Comparison of ENCODE assay signal across 36 cellular contexts in the genomic region with DNA sequence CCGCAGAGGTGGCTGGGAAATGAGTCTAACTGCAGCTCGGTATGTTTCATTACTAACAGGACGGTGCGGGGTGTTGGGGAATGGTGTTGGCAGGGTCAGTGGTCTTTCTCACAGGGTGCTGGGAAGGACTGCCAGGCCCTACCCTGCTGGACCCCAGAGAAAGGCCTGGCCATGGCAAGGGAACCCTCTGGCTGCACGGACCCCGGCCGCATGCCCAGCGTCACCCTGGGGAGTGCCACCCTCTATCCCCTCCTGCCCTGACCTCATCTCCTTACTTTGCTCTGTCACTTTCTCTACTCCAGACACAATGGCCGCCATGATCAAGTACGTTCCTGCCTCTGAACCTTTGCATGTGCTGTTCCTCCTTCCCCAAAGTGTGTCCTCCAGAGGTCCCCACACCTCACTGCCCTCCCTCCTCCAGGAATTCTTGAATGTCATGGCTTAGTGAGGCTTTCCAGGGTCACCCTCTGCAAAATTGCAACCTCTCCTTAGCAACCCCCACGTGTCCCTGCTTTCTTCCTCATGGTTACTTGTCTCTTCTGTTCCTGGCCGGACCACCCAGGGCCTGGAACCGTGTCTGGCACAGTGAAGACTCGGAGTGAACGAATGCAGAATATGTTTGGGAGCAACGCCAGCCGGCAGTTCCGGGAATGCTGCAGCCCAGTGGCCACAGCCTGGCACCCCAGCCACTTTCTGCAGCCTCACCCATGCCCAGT. TPM values are rescaled to one million over a fixed set of nuclear protein-coding genes. Genes with fewer than 3 reads are reported as not detected.
"Had no signal": no experiment of that assay in that cellular context is flagged by ENCODE, and none has a peak within 500 bp of the region (broad histone marks: within the 10 kb centered on the region; RNA-seq: fewer than 3 reads in every experiment).

No MANE protein-coding gene starts in this region.

- H3K9me3 ChIP-seq: ascending aorta, breast epithelium, colonic mucosa, esophagus squamous epithelium, gastroesophageal sphincter had no signal

- ATAC-seq: activated CD4-positive, alpha-beta T cell treated with anti-CD3 and anti-CD28 coated beads for 36 hours; activated CD8-positive, alpha-beta memory T cell treated with anti-CD3 and anti-CD28 coated beads, Interleukin-2, amount 10 ng/mL, durations not matched to agents 7 days and 5 days; activated CD8-positive, alpha-beta T cell treated with anti-CD3 and anti-CD28 coated beads, Interleukin-2, amount 10 ng/mL, durations not matched to agents 7 days and 5 days; activated naive CD4-positive, alpha-beta T cell treated with anti-CD3 and anti-CD28 coated beads, Interleukin-2, amount 50 U/mL, for 72 hours; effector memory CD8-positive, alpha-beta T cell; gastroesophageal sphincter had no signal

- H3K27me3 ChIP-seq: ascending aorta, breast epithelium, cardiac muscle cell, colonic mucosa, dorsolateral prefrontal cortex, esophagus squamous epithelium had no signal

- H3K27ac ChIP-seq: ascending aorta, breast epithelium, cardiac muscle cell, colonic mucosa, dorsolateral prefrontal cortex, esophagus squamous epithelium, gastroesophageal sphincter had no signal

- H3K27ac Mint-ChIP-seq: activated CD4-positive, alpha-beta memory T cell treated with anti-CD3 and anti-CD28 coated beads for 36 hours; activated CD4-positive, alpha-beta T cell treated with anti-CD3 and anti-CD28 coated beads for 36 hours; activated CD4-positive, alpha-beta T cell treated with anti-CD3 and anti-CD28 coated beads, Interleukin-2, amount 10 ng/mL, durations not matched to agents 24 days and 14 days; activated CD8-positive, alpha-beta memory T cell treated with anti-CD3 and anti-CD28 coated beads, Interleukin-2, amount 10 ng/mL, durations not matched to agents 7 days and 5 days; activated CD8-positive, alpha-beta T cell treated with anti-CD3 and anti-CD28 coated beads, Interleukin-2, amount 10 ng/mL, durations not matched to agents 7 days and 5 days; activated naive CD4-positive, alpha-beta T cell treated with anti-CD3 and anti-CD28 coated beads, Interleukin-2, amount 10 ng/mL, durations not matched to agents 7 days and 5 days; activated naive CD4-positive, alpha-beta T cell treated with anti-CD3 and anti-CD28 coated beads, Interleukin-2, amount 50 U/mL, for 72 hours; activated naive CD8-positive, alpha-beta T cell treated with anti-CD3 and anti-CD28 coated beads, Interleukin-2, amount 10 ng/mL, durations not matched to agents 7 days and 5 days; activated T-helper 1 cell treated with anti-CD3 and anti-CD28 coated beads, Interleukin-12 subunit alpha, Interleukin-12 subunit beta, Interleukin-2, Interleukin-4 antibody, amounts not matched to agents 30 ng/mL and 10 ng/mL and 1 ng/mL, durations not matched to agents 14 hours and 24 hours and 36 hours; brain; dendritic cell treated with granulocyte-macrophage colony-stimulating factor and Interleukin-4, amounts not matched to agents 40 ng/mL and 50 ng/mL, for 4 days; effector memory CD8-positive, alpha-beta T cell had no signal

- DNase-seq: activated CD4-positive, alpha-beta memory T cell treated with anti-CD3 and anti-CD28 coated beads for 36 hours; activated CD4-positive, alpha-beta T cell treated with anti-CD3 and anti-CD28 coated beads for 36 hours; activated CD4-positive, alpha-beta T cell treated with anti-CD3 and anti-CD28 coated beads, Interleukin-2, amount 10 ng/mL, durations not matched to agents 24 days and 14 days; activated CD4-positive, CD25-positive, alpha-beta regulatory T cell; activated CD4-positive, CD25-positive, alpha-beta regulatory T cell treated with anti-CD3 and anti-CD28 coated beads, Interleukin-2, amount 50 U/mL, for 72 hours; activated CD8-positive, alpha-beta memory T cell treated with anti-CD3 and anti-CD28 coated beads, Interleukin-2, amount 10 ng/mL, durations not matched to agents 7 days and 5 days; activated CD8-positive, alpha-beta memory T cell treated with anti-CD3 and anti-CD28 coated beads, Interleukin-2, amount 50 U/mL, for 4 hours; activated CD8-positive, alpha-beta T cell treated with anti-CD3 and anti-CD28 coated beads, Interleukin-2, amount 10 ng/mL, durations not matched to agents 7 days and 5 days; activated gamma-delta T cell; activated naive CD4-positive, alpha-beta T cell; activated naive CD4-positive, alpha-beta T cell treated with anti-CD3 and anti-CD28 coated beads, Interleukin-2, amount 10 ng/mL, durations not matched to agents 7 days and 5 days; activated naive CD8-positive, alpha-beta T cell treated with anti-CD3 and anti-CD28 coated beads, Interleukin-2, amount 10 ng/mL, durations not matched to agents 7 days and 5 days; activated T-cell treated with anti-CD3 and anti-CD28 coated beads, Interleukin-2, amount 50 U/mL, for 1 hour; activated T-cell treated with anti-CD3 and anti-CD28 coated beads, Interleukin-2, amount 50 U/mL, for 48 hours; central memory CD4-positive, alpha-beta T cell; cerebellar nuclear complex; colonic mucosa; dorsolateral prefrontal cortex; effector memory CD8-positive, alpha-beta T cell; erythroblast; esophagus squamous epithelium; foreskin melanocyte; T-helper 1 cell; T-helper 2 cell had no signal

- H3K4me3 ChIP-seq: ascending aorta, breast epithelium, cardiac muscle cell, colonic mucosa, dorsolateral prefrontal cortex, esophagus squamous epithelium, gastroesophageal sphincter had no signal

- H3K4me1 Mint-ChIP-seq: activated CD4-positive, alpha-beta T cell treated with anti-CD3 and anti-CD28 coated beads, Interleukin-2, amount 10 ng/mL, durations not matched to agents 24 days and 14 days; activated CD8-positive, alpha-beta memory T cell treated with anti-CD3 and anti-CD28 coated beads, Interleukin-2, amount 10 ng/mL, durations not matched to agents 7 days and 5 days; activated naive CD4-positive, alpha-beta T cell treated with anti-CD3 and anti-CD28 coated beads, Interleukin-2, amount 10 ng/mL, durations not matched to agents 7 days and 5 days; activated naive CD8-positive, alpha-beta T cell treated with anti-CD3 and anti-CD28 coated beads, Interleukin-2, amount 10 ng/mL, durations not matched to agents 7 days and 5 days had no signal

- H3K27me3 Mint-ChIP-seq: activated CD4-positive, alpha-beta memory T cell treated with anti-CD3 and anti-CD28 coated beads for 36 hours; activated CD4-positive, alpha-beta T cell treated with anti-CD3 and anti-CD28 coated beads for 36 hours; activated CD4-positive, alpha-beta T cell treated with anti-CD3 and anti-CD28 coated beads, Interleukin-2, amount 10 ng/mL, durations not matched to agents 24 days and 14 days; activated CD8-positive, alpha-beta memory T cell treated with anti-CD3 and anti-CD28 coated beads, Interleukin-2, amount 10 ng/mL, durations not matched to agents 7 days and 5 days; activated naive CD4-positive, alpha-beta T cell treated with anti-CD3 and anti-CD28 coated beads, Interleukin-2, amount 10 ng/mL, durations not matched to agents 7 days and 5 days; activated naive CD8-positive, alpha-beta T cell treated with anti-CD3 and anti-CD28 coated beads, Interleukin-2, amount 10 ng/mL, durations not matched to agents 7 days and 5 days; brain; dendritic cell treated with granulocyte-macrophage colony-stimulating factor and Interleukin-4, amounts not matched to agents 40 ng/mL and 50 ng/mL, for 4 days had no signal

- H3K36me3 Mint-ChIP-seq: activated CD4-positive, alpha-beta memory T cell treated with anti-CD3 and anti-CD28 coated beads for 36 hours; activated CD8-positive, alpha-beta memory T cell treated with anti-CD3 and anti-CD28 coated beads, Interleukin-2, amount 10 ng/mL, durations not matched to agents 7 days and 5 days; activated naive CD4-positive, alpha-beta T cell treated with anti-CD3 and anti-CD28 coated beads, Interleukin-2, amount 10 ng/mL, durations not matched to agents 7 days and 5 days; activated naive CD4-positive, alpha-beta T cell treated with anti-CD3 and anti-CD28 coated beads, Interleukin-2, amount 50 U/mL, for 72 hours; activated naive CD8-positive, alpha-beta T cell treated with anti-CD3 and anti-CD28 coated beads, Interleukin-2, amount 10 ng/mL, durations not matched to agents 7 days and 5 days; brain had no signal

- H3K9me3 Mint-ChIP-seq: activated CD4-positive, alpha-beta T cell treated with anti-CD3 and anti-CD28 coated beads, Interleukin-2, amount 10 ng/mL, durations not matched to agents 24 days and 14 days; activated naive CD4-positive, alpha-beta T cell treated with anti-CD3 and anti-CD28 coated beads, Interleukin-2, amount 10 ng/mL, durations not matched to agents 7 days and 5 days; activated naive CD4-positive, alpha-beta T cell treated with anti-CD3 and anti-CD28 coated beads, Interleukin-2, amount 50 U/mL, for 72 hours; activated naive CD8-positive, alpha-beta T cell treated with anti-CD3 and anti-CD28 coated beads, Interleukin-2, amount 10 ng/mL, durations not matched to agents 7 days and 5 days; activated T-helper 1 cell treated with anti-CD3 and anti-CD28 coated beads, Interleukin-12 subunit alpha, Interleukin-12 subunit beta, Interleukin-2, Interleukin-4 antibody, amounts not matched to agents 30 ng/mL and 10 ng/mL and 1 ng/mL, durations not matched to agents 14 hours and 24 hours and 36 hours; dendritic cell treated with granulocyte-macrophage colony-stimulating factor and Interleukin-4, amounts not matched to agents 40 ng/mL and 50 ng/mL, for 4 days; effector memory CD8-positive, alpha-beta T cell had no signal

- H3K4me3 Mint-ChIP-seq: activated CD4-positive, alpha-beta memory T cell treated with anti-CD3 and anti-CD28 coated beads for 36 hours; activated CD4-positive, alpha-beta T cell treated with anti-CD3 and anti-CD28 coated beads for 36 hours; activated CD4-positive, alpha-beta T cell treated with anti-CD3 and anti-CD28 coated beads, Interleukin-2, amount 10 ng/mL, durations not matched to agents 24 days and 14 days; activated CD8-positive, alpha-beta memory T cell treated with anti-CD3 and anti-CD28 coated beads, Interleukin-2, amount 10 ng/mL, durations not matched to agents 7 days and 5 days; activated CD8-positive, alpha-beta T cell treated with anti-CD3 and anti-CD28 coated beads, Interleukin-2, amount 10 ng/mL, durations not matched to agents 7 days and 5 days; activated naive CD4-positive, alpha-beta T cell treated with anti-CD3 and anti-CD28 coated beads, Interleukin-2, amount 10 ng/mL, durations not matched to agents 7 days and 5 days; activated naive CD8-positive, alpha-beta T cell treated with anti-CD3 and anti-CD28 coated beads, Interleukin-2, amount 10 ng/mL, durations not matched to agents 7 days and 5 days; activated T-helper 1 cell treated with anti-CD3 and anti-CD28 coated beads, Interleukin-12 subunit alpha, Interleukin-12 subunit beta, Interleukin-2, Interleukin-4 antibody, amounts not matched to agents 30 ng/mL and 10 ng/mL and 1 ng/mL, durations not matched to agents 14 hours and 24 hours and 36 hours; brain; dendritic cell treated with granulocyte-macrophage colony-stimulating factor and Interleukin-4, amounts not matched to agents 40 ng/mL and 50 ng/mL, for 4 days; effector memory CD8-positive, alpha-beta T cell had no signal

- H3K36me3 ChIP-seq: ascending aorta, breast epithelium, cardiac muscle cell, colonic mucosa, esophagus squamous epithelium, gastroesophageal sphincter had no signal

- H3K4me1 ChIP-seq: ascending aorta, breast epithelium, colonic mucosa, esophagus squamous epithelium, gastroesophageal sphincter had no signal

RNA-seq across cellular contexts. Expression of a gene that starts 15.2 kb away (rescaled TPM):
- total RNA-seq: activated CD4-positive, alpha-beta T cell treated with anti-CD3 and anti-CD28 coated beads, Interleukin-2, amount 10 ng/mL, durations not matched to agents 24 days and 14 days; activated CD8-positive, alpha-beta memory T cell treated with anti-CD3 and anti-CD28 coated beads, Interleukin-2, amount 10 ng/mL, durations not matched to agents 7 days and 5 days; activated naive CD8-positive, alpha-beta T cell treated with anti-CD3 and anti-CD28 coated beads, Interleukin-2, amount 10 ng/mL, durations not matched to agents 7 days and 5 days; activated T-helper 1 cell treated with anti-CD3 and anti-CD28 coated beads, Interleukin-12 subunit alpha, Interleukin-12 subunit beta, Interleukin-2, Interleukin-4 antibody, amounts not matched to agents 30 ng/mL and 10 ng/mL and 1 ng/mL, durations not matched to agents 14 hours and 24 hours and 36 hours; ascending aorta; cardiac muscle cell; colonic mucosa; fibroblast of lung; fibroblast of villous mesenchyme had no signal
- polyA plus RNA-seq: cardiac muscle cell, fibroblast of lung had no signal

RNA-seq across cellular contexts. Expression of a gene that starts 33.7 kb away (rescaled TPM):
- total RNA-seq: activated CD4-positive, alpha-beta memory T cell treated with anti-CD3 and anti-CD28 coated beads for 36 hours; activated CD4-positive, alpha-beta T cell treated with anti-CD3 and anti-CD28 coated beads for 36 hours; activated CD4-positive, alpha-beta T cell treated with anti-CD3 and anti-CD28 coated beads, Interleukin-2, amount 10 ng/mL, durations not matched to agents 24 days and 14 days; activated CD8-positive, alpha-beta memory T cell treated with anti-CD3 and anti-CD28 coated beads for 36 hours; activated CD8-positive, alpha-beta memory T cell treated with anti-CD3 and anti-CD28 coated beads, Interleukin-2, amount 10 ng/mL, durations not matched to agents 7 days and 5 days; activated CD8-positive, alpha-beta T cell treated with anti-CD3 and anti-CD28 coated beads, Interleukin-2, amount 10 ng/mL, durations not matched to agents 7 days and 5 days; activated naive CD4-positive, alpha-beta T cell treated with anti-CD3 and anti-CD28 coated beads, Interleukin-2, amount 50 U/mL, for 72 hours; activated naive CD8-positive, alpha-beta T cell treated with anti-CD3 and anti-CD28 coated beads, Interleukin-2, amount 10 ng/mL, durations not matched to agents 7 days and 5 days; activated T-helper 1 cell treated with anti-CD3 and anti-CD28 coated beads, Interleukin-12 subunit alpha, Interleukin-12 subunit beta, Interleukin-2, Interleukin-4 antibody, amounts not matched to agents 30 ng/mL and 10 ng/mL and 1 ng/mL, durations not matched to agents 14 hours and 24 hours and 36 hours; ascending aorta; breast epithelium; cardiac muscle cell; colonic mucosa; esophagus squamous epithelium; fibroblast of lung; fibroblast of villous mesenchyme; gastroesophageal sphincter; glomerular endothelial cell had no signal
- polyA plus RNA-seq: cardiac muscle cell, fibroblast of lung had no signal
